Comparison of ENCODE assay signal across 8 cellular contexts in the genomic region with DNA sequence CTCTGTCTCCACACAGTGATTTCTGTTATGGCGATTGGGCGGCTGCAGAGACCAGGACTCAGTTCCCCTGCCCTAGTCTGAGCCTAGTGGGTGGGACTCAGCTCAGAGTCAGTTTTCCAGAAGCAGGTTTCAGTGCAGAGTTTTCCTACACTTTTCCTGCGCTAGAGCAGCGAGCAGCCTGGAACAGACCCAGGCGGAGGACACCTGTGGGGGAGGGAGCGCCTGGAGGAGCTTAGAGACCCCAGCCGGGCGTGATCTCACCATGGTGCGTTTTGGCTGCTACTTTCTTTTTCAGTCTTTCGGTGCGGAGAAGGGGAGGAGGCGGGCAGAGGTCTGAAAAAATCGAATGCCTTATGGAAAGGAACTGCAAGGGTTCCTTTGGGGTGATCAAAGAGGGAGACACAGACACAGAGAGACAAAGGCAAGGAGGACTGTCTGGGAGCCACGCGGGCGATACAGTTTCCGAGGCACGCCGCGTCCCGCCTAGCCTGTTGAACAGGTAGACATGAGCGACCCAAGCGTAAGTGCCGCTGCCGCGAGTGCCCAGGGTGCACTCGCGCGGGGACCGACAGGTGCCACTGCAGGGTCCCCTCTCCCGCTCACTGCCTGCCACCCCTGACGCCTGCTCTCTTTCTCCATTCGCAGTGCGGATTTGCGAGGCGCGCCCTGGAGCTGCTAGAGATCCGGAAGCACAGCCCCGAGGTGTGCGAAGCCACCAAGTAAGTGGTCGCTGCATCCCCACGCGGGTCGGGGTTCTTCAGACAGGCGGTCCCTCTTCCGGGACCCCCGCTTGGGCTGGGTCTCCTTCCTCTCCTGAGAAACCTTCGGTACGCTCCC. TPM values are rescaled to one million over a fixed set of nuclear protein-coding genes. Genes with fewer than 3 reads are reported as not detected.
DNase-seq lines count a peak whose midpoint lies in the region; ATAC-seq and TF ChIP-seq lines count a peak whose summit lies in the region.

A gene with protein sequence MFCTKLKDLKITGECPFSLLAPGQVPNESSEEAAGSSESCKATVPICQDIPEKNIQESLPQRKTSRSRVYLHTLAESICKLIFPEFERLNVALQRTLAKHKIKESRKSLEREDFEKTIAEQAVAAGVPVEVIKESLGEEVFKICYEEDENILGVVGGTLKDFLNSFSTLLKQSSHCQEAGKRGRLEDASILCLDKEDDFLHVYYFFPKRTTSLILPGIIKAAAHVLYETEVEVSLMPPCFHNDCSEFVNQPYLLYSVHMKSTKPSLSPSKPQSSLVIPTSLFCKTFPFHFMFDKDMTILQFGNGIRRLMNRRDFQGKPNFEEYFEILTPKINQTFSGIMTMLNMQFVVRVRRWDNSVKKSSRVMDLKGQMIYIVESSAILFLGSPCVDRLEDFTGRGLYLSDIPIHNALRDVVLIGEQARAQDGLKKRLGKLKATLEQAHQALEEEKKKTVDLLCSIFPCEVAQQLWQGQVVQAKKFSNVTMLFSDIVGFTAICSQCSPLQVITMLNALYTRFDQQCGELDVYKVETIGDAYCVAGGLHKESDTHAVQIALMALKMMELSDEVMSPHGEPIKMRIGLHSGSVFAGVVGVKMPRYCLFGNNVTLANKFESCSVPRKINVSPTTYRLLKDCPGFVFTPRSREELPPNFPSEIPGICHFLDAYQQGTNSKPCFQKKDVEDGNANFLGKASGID (plus strand): TSS at position 148 of the 837 bp plus-strand sequence. CDS start 30,020 bp downstream, outside the sequence.

- H3K9me3 ChIP-seq in skeletal muscle satellite cell (replicated peaks; ENCODE audit: low read length) = no peaks in the 10 kb centered on the region

- H3K4me3 ChIP-seq in cardiac fibroblast (replicated peaks in 1 of 2; ENCODE audit: low read depth in 2 of 2, low read length in 2 of 2) (peak within 1 kb of the TSS; percentile 45 to 53), skeletal muscle satellite cell (ENCODE audit: low read length) (peak within 1 kb of the TSS; percentile 74)

- peaks cover 61% of the 10 kb centered on the region for H3K27me3 ChIP-seq in skeletal muscle satellite cell (ENCODE audit: control insufficient read depth, insufficient read depth, low read length)

- peaks cover 13% of the 10 kb centered on the region for H3K4me1 ChIP-seq in skeletal muscle satellite cell (ENCODE audit: control insufficient read depth, insufficient read depth, low read length)

- H3K36me3 ChIP-seq in skeletal muscle satellite cell (ENCODE audit: insufficient read depth, low read length) = no peaks in the 10 kb centered on the region

- ATAC-seq in HG02798 (IDR thresholded peaks at IDR 0.05; ENCODE audit: poor library complexity, unreplicated experiment) = peak; percentile 58

- TF ChIP-seq CTCF in cardiac fibroblast (IDR thresholded peaks at IDR 0.05; ENCODE audit: low read depth, low read length) = no peak

- peak within 1 kb of the TSS; percentile 99 for H3K4me2 ChIP-seq in skeletal muscle satellite cell (ENCODE audit: low read length)

- DNase-seq in activated T-cell treated with anti-CD3 and anti-CD28 coated beads for 48 hours (ENCODE audit: low read depth) = peak; percentile 6
- DNase-seq in activated T-cell treated with anti-CD3 and anti-CD28 coated beads for 4 hours = no peak
- peak; percentile 64 for DNase-seq in OCI-M1 (lab: John Stamatoyannopoulos, UW)
- peak in 1 of 2 donors; percentile 7 for DNase-seq in cardiac fibroblast (ENCODE audit: low read depth in 2 of 2)
- DNase-seq in inferior parietal cortex (ENCODE audit: extremely low spot score) = peak; percentile 22
- no peak for DNase-seq in NCI-H1694 treated with DMSO at 0.1 percent for 48 hours (lab: John Stamatoyannopoulos, UW)

- H3K9ac ChIP-seq in skeletal muscle satellite cell (ENCODE audit: low read depth, low read length) = peak within 1 kb of the TSS; percentile 31

RNA-seq across cellular contexts. Expression of the gene that starts here (rescaled TPM):
- total RNA-seq in skeletal muscle satellite cell (2012; rRNA removed) = 0.25 TPM in 1 of 2 replicates, not detected in the other

Comparison
In these comparisons a context has a peak if more than half of its experiments do, and no peak if none do; other contexts are left out.
1. DNase-seq: peak in activated T-cell treated with anti-CD3 and anti-CD28 coated beads for 48 hours (single experiment), OCI-M1 (single experiment) and inferior parietal cortex (single experiment); none in activated T-cell treated with anti-CD3 and anti-CD28 coated beads for 4 hours (single experiment) and NCI-H1694 treated with DMSO at 0.1 percent for 48 hours (single experiment).